Comparison of ENCODE assay signal across 11 cellular contexts in the genomic region with DNA sequence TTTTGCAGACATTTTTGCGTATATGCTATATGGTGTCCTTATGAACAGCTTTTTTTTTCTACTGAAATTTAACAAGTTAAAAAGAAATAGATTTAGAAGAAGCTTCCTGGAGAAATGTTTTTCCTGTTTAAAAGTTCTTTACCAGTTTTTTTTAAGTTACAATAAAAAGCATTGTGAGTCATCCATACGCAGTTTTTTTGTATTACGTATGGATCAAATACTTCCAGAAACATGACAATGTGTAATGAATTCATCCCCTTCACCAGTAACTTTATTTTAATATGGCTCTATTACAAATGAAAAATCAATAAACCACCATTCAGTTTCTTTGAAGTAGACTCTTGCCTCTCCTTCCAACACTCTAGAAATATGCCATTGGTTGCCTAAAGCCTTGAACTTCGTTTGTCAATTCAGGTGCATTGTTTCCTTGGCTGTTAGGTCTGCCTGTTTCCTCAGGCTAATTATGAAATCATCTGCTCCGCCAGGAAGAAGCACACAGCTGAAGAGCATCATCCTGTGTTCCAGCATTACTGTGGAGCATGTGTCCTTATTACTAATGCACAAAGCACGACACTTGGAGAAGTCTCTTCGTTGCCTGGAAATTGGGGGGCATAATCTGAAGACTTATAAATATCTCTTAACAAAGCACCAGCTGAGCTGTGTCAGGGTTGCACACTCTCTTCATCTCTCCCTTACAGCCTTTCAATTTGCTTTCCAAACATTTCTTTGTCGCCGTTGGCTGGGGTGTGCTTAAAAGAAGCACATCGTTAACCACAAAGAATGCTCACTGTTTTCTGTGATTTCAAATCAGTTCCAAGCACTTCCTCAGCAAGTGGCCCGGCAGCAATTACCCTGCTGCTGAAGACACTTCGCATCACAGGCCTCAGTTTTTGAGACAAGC. TPM values are rescaled to one million over a fixed set of nuclear protein-coding genes. Genes with fewer than 3 reads are reported as not detected.
DNase-seq lines count a peak whose midpoint lies in the region; ATAC-seq, FAIRE-seq and TF ChIP-seq lines count a peak whose summit lies in the region.
"Had no signal": no experiment of that assay in that cellular context is flagged by ENCODE, and none has a peak within 500 bp of the region (broad histone marks: within the 10 kb centered on the region; RNA-seq: fewer than 3 reads in every experiment).

No MANE protein-coding gene starts in this region.

- H3K9me3 Mint-ChIP-seq in activated T-cell treated with anti-CD3 and anti-CD28 coated beads, Interleukin-2, amount 50 U/mL, for 24 hours: peaks cover 31% of the 10 kb centered on the region

- H3K4me1 Mint-ChIP-seq in activated T-cell treated with anti-CD3 and anti-CD28 coated beads, Interleukin-2, amount 50 U/mL, for 24 hours (ENCODE audit: low read depth): no peaks in the 10 kb centered on the region

- TF ChIP-seq CTCF in epithelial cell of esophagus (IDR thresholded peaks at IDR 0.05; ENCODE audit: insufficient read depth, low read depth, low read length, missing control alignments): no peak
- no peak for TF ChIP-seq CTCF in lung (IDR thresholded peaks at IDR 0.05; ENCODE audit: control extremely low read depth, extremely low read depth)

- peaks cover 4 to 7% of the 10 kb centered on the region in 2 donors for H3K9me3 ChIP-seq in lung (ENCODE audit: control insufficient read depth in 2 of 2, insufficient read depth in 1 of 2, low read length in 1 of 2)
- H3K9me3 ChIP-seq: neutrophil had no signal

- no peaks in the 10 kb centered on the region for H3K27me3 ChIP-seq in lung (ENCODE audit: control insufficient read depth, insufficient read depth)

- H3K27ac Mint-ChIP-seq in activated T-cell treated with anti-CD3 and anti-CD28 coated beads, Interleukin-2, amount 50 U/mL, for 24 hours: no peak overlapping the region
- H3K27ac Mint-ChIP-seq: stimulated activated memory B cell treated with anti-CD40 and anti-IgM and Interleukin-4, amounts not matched to agents 10 μg/mL and 1 μg/mL and 100 μg/mL, for 72 hours had no signal

- H3K4me3 Mint-ChIP-seq in activated T-cell treated with anti-CD3 and anti-CD28 coated beads, Interleukin-2, amount 50 U/mL, for 24 hours: no peak overlapping the region
- H3K4me3 Mint-ChIP-seq: stimulated activated memory B cell treated with anti-CD40 and anti-IgM and Interleukin-4, amounts not matched to agents 10 μg/mL and 1 μg/mL and 100 μg/mL, for 72 hours had no signal

- WGBS in lung, 2 donors: 53 to 64% methylated on average over 12 of the region's 12 CpGs

- H3K36me3 ChIP-seq in lung (ENCODE audit: control insufficient read depth in 2 of 2, insufficient read depth in 2 of 2, low read length in 2 of 2): no peaks in the 10 kb centered on the region
- H3K36me3 ChIP-seq: neutrophil had no signal

- no peak overlapping the region for H3K27ac ChIP-seq in lung (ENCODE audit: low read depth in 1 of 2, low read length in 1 of 2)
- H3K27ac ChIP-seq: neutrophil had no signal

- peaks cover 51% of the 10 kb centered on the region for H3K27me3 Mint-ChIP-seq in activated T-cell treated with anti-CD3 and anti-CD28 coated beads, Interleukin-2, amount 50 U/mL, for 24 hours
- H3K27me3 Mint-ChIP-seq: stimulated activated memory B cell treated with anti-CD40 and anti-IgM and Interleukin-4, amounts not matched to agents 10 μg/mL and 1 μg/mL and 100 μg/mL, for 72 hours had no signal

- peak; percentile 13 for FAIRE-seq in urothelium cell line (lab: Jason Lieb, UNC)

- H3K4me3 ChIP-seq in epithelial cell of esophagus (ENCODE audit: low read length): no peak overlapping the region
- no peak overlapping the region for H3K4me3 ChIP-seq in lung

- H3K4me1 ChIP-seq in lung (ENCODE audit: control insufficient read depth in 2 of 2, insufficient read depth in 2 of 2, low read length in 2 of 2): no peaks in the 10 kb centered on the region

- no peaks in the 10 kb centered on the region for H3K36me3 Mint-ChIP-seq in activated T-cell treated with anti-CD3 and anti-CD28 coated beads, Interleukin-2, amount 50 U/mL, for 24 hours (ENCODE audit: low read depth)

- peak; percentile 62 for ATAC-seq in lung (ENCODE audit: insufficient read depth, low FRiP score)
- no peak for ATAC-seq in HG03565 (IDR thresholded peaks at IDR 0.05; ENCODE audit: unreplicated experiment)
- ATAC-seq: stimulated activated memory B cell treated with anti-CD40 and anti-IgM and Interleukin-4, amounts not matched to agents 10 μg/mL and 1 μg/mL and 100 μg/mL, for 72 hours had no signal

- DNase-seq in NCI-H748 (lab: John Stamatoyannopoulos, UW; ENCODE audit: unreplicated experiment) (peak; percentile 74), NCI-H748 treated with DMSO at 0.1 percent for 48 hours (lab: John Stamatoyannopoulos, UW) (no peak), epithelial cell of esophagus (ENCODE audit: low read depth) (peak; percentile 91), lung (ENCODE audit: low spot score) (peak; percentile 38), urothelium cell line (ENCODE audit: low spot score) (no peak)
- DNase-seq in activated CD8-positive, alpha-beta memory T cell treated with anti-CD3 and anti-CD28 coated beads, Interleukin-2, amount 50 U/mL, for 48 hours: no peak
- DNase-seq in activated T-cell treated with anti-CD3 and anti-CD28 coated beads, Interleukin-2, amount 50 U/mL, for 24 hours: no peak

RNA-seq across cellular contexts. Expression of a gene that starts 9.6 kb away (rescaled TPM):
- total RNA-seq in lung: 10 to 100 TPM; 30.8 to 37.5 TPM
- polyA plus RNA-seq in lung: 1 to 10 TPM; 4.5 to 4.6 TPM
- total RNA-seq: A673 had no signal

Comparison
In these comparisons a context has a peak if more than half of its experiments do, and no peak if none do; other contexts are left out.
1. DNase-seq: peak in NCI-H748 (single experiment), epithelial cell of esophagus (single experiment) and lung (single experiment); none in NCI-H748 treated with DMSO at 0.1 percent for 48 hours (single experiment), urothelium cell line (single experiment), activated CD8-positive, alpha-beta memory T cell treated with anti-CD3 and anti-CD28 coated beads, Interleukin-2, amount 50 U/mL, for 48 hours (single experiment) and activated T-cell treated with anti-CD3 and anti-CD28 coated beads, Interleukin-2, amount 50 U/mL, for 24 hours (single experiment).